26 cellular contexts compared by ENCODE assay signal in genomic region chr3:4163006-4163405, GRCh38.
"Had no signal": no experiment of that assay in that cellular context is flagged by ENCODE, and none has a peak within 500 bp of the region (broad histone marks: within the 10 kb centered on the region; RNA-seq: fewer than 3 reads in every experiment).

No MANE protein-coding gene starts in this region.

- H3K4me1 Mint-ChIP-seq: activated CD4-positive, alpha-beta memory T cell treated with anti-CD3 and anti-CD28 coated beads, Interleukin-2, amount 10 ng/mL, durations not matched to agents 7 days and 5 days; activated CD4-positive, alpha-beta T cell treated with anti-CD3 and anti-CD28 coated beads, Interleukin-2, amount 10 ng/mL, durations not matched to agents 7 days and 5 days; activated naive CD4-positive, alpha-beta T cell treated with anti-CD3 and anti-CD28 coated beads, Interleukin-2, amount 10 ng/mL, durations not matched to agents 7 days and 5 days; activated naive CD8-positive, alpha-beta T cell treated with anti-CD3 and anti-CD28 coated beads, Interleukin-2, amount 10 ng/mL, durations not matched to agents 7 days and 5 days; brain had no signal

- H3K36me3 Mint-ChIP-seq: activated naive CD4-positive, alpha-beta T cell treated with anti-CD3 and anti-CD28 coated beads, Interleukin-2, amount 10 ng/mL, durations not matched to agents 7 days and 5 days; activated naive CD8-positive, alpha-beta T cell treated with anti-CD3 and anti-CD28 coated beads, Interleukin-2, amount 10 ng/mL, durations not matched to agents 7 days and 5 days; brain had no signal

- H3K27me3 Mint-ChIP-seq: activated CD4-positive, alpha-beta memory T cell treated with anti-CD3 and anti-CD28 coated beads, Interleukin-2, amount 10 ng/mL, durations not matched to agents 7 days and 5 days; activated CD4-positive, alpha-beta T cell treated with anti-CD3 and anti-CD28 coated beads, Interleukin-2, amount 10 ng/mL, durations not matched to agents 7 days and 5 days; activated naive CD4-positive, alpha-beta T cell treated with anti-CD3 and anti-CD28 coated beads, Interleukin-2, amount 10 ng/mL, durations not matched to agents 7 days and 5 days; activated naive CD8-positive, alpha-beta T cell treated with anti-CD3 and anti-CD28 coated beads, Interleukin-2, amount 10 ng/mL, durations not matched to agents 7 days and 5 days; activated T-cell treated with anti-CD3 and anti-CD28 coated beads, Interleukin-2, amount 50 U/mL, for 24 hours; brain; dendritic cell treated with granulocyte-macrophage colony-stimulating factor and Interleukin-4, amounts not matched to agents 40 ng/mL and 50 ng/mL, for 4 days had no signal

- H3K4me3 Mint-ChIP-seq: activated CD4-positive, alpha-beta memory T cell treated with anti-CD3 and anti-CD28 coated beads, Interleukin-2, amount 10 ng/mL, durations not matched to agents 7 days and 5 days; activated CD4-positive, alpha-beta T cell treated with anti-CD3 and anti-CD28 coated beads, Interleukin-2, amount 10 ng/mL, durations not matched to agents 7 days and 5 days; activated naive CD4-positive, alpha-beta T cell treated with anti-CD3 and anti-CD28 coated beads, Interleukin-2, amount 10 ng/mL, durations not matched to agents 7 days and 5 days; activated naive CD8-positive, alpha-beta T cell treated with anti-CD3 and anti-CD28 coated beads, Interleukin-2, amount 10 ng/mL, durations not matched to agents 7 days and 5 days; activated T-cell treated with anti-CD3 and anti-CD28 coated beads, Interleukin-2, amount 50 U/mL, for 24 hours; activated T-cell treated with anti-CD3 and anti-CD28 coated beads, Interleukin-2, amount 50 U/mL, for 72 hours; brain; dendritic cell treated with granulocyte-macrophage colony-stimulating factor and Interleukin-4, amounts not matched to agents 40 ng/mL and 50 ng/mL, for 4 days; endodermal cell; WTC11 had no signal

- H3K27ac Mint-ChIP-seq: activated CD4-positive, alpha-beta memory T cell treated with anti-CD3 and anti-CD28 coated beads, Interleukin-2, amount 10 ng/mL, durations not matched to agents 7 days and 5 days; activated CD4-positive, alpha-beta T cell treated with anti-CD3 and anti-CD28 coated beads, Interleukin-2, amount 10 ng/mL, durations not matched to agents 7 days and 5 days; activated naive CD4-positive, alpha-beta T cell treated with anti-CD3 and anti-CD28 coated beads, Interleukin-2, amount 10 ng/mL, durations not matched to agents 7 days and 5 days; activated naive CD4-positive, alpha-beta T cell treated with anti-CD3 and anti-CD28 coated beads, Interleukin-2, amount 50 U/mL, for 72 hours; activated naive CD8-positive, alpha-beta T cell treated with anti-CD3 and anti-CD28 coated beads, Interleukin-2, amount 10 ng/mL, durations not matched to agents 7 days and 5 days; activated T-cell treated with anti-CD3 and anti-CD28 coated beads, Interleukin-2, amount 50 U/mL, for 24 hours; activated T-cell treated with anti-CD3 and anti-CD28 coated beads, Interleukin-2, amount 50 U/mL, for 72 hours; brain; dendritic cell treated with granulocyte-macrophage colony-stimulating factor and Interleukin-4, amounts not matched to agents 40 ng/mL and 50 ng/mL, for 4 days; endodermal cell; WTC11 had no signal

- DNase-seq: activated CD4-positive, alpha-beta memory T cell treated with anti-CD3 and anti-CD28 coated beads, Interleukin-2, amount 10 ng/mL, durations not matched to agents 7 days and 5 days; activated CD4-positive, alpha-beta T cell treated with anti-CD3 and anti-CD28 coated beads for 1 hour; activated CD4-positive, alpha-beta T cell treated with anti-CD3 and anti-CD28 coated beads for 4 hours; activated CD4-positive, alpha-beta T cell treated with anti-CD3 and anti-CD28 coated beads, Interleukin-2, amount 10 ng/mL, durations not matched to agents 7 days and 5 days; activated CD4-positive, alpha-beta T cell treated with anti-CD3 and anti-CD28 coated beads, Interleukin-2, amount 50 U/mL, for 4 hours; activated CD8-positive, alpha-beta memory T cell treated with anti-CD3 and anti-CD28 coated beads, Interleukin-2, amount 50 U/mL, for 48 hours; activated gamma-delta T cell; activated naive CD4-positive, alpha-beta T cell; activated naive CD4-positive, alpha-beta T cell treated with anti-CD3 and anti-CD28 coated beads, Interleukin-2, amount 10 ng/mL, durations not matched to agents 7 days and 5 days; activated naive CD8-positive, alpha-beta T cell treated with anti-CD3 and anti-CD28 coated beads, Interleukin-2, amount 10 ng/mL, durations not matched to agents 7 days and 5 days; activated T-cell treated with anti-CD3 and anti-CD28 coated beads for 4 hours; activated T-cell treated with anti-CD3 and anti-CD28 coated beads, Interleukin-2, amount 50 U/mL, for 24 hours; activated T-cell treated with anti-CD3 and anti-CD28 coated beads, Interleukin-2, amount 50 U/mL, for 72 hours; central memory CD4-positive, alpha-beta T cell; cerebellar nuclear complex; dorsolateral prefrontal cortex; effector memory CD4-positive, alpha-beta T cell; endodermal cell; foreskin fibroblast; glutamatergic neuron; heart left ventricle; T-helper 2 cell had no signal

- H3K9me3 Mint-ChIP-seq: activated CD4-positive, alpha-beta memory T cell treated with anti-CD3 and anti-CD28 coated beads, Interleukin-2, amount 10 ng/mL, durations not matched to agents 7 days and 5 days; activated CD4-positive, alpha-beta T cell treated with anti-CD3 and anti-CD28 coated beads, Interleukin-2, amount 10 ng/mL, durations not matched to agents 7 days and 5 days; activated naive CD4-positive, alpha-beta T cell treated with anti-CD3 and anti-CD28 coated beads, Interleukin-2, amount 50 U/mL, for 72 hours; activated T-cell treated with anti-CD3 and anti-CD28 coated beads, Interleukin-2, amount 50 U/mL, for 24 hours had no signal
